8 cellular contexts compared by ENCODE assay signal in genomic region chr9:130433168-130433946, GRCh38. TPM values are rescaled to one million over a fixed set of nuclear protein-coding genes. Genes with fewer than 3 reads are reported as not detected.
DNase-seq lines count a peak whose midpoint lies in the region; ATAC-seq and TF ChIP-seq lines count a peak whose summit lies in the region.

No MANE protein-coding gene starts in this region.

- H3K4me3 Mint-ChIP-seq in endodermal cell (peak overlapping the region; percentile 46), naive B cell (peak overlapping the region in 3 of 8 donors; percentile 4 to 49 (median 27)), type B pancreatic cell (peak overlapping the region; percentile 58)

- peaks cover 29% of the 10 kb centered on the region for H3K27me3 ChIP-seq in endodermal cell (ENCODE audit: control insufficient read depth, insufficient read depth, low read length, poor library complexity, severe bottlenecking)

- no peaks in the 10 kb centered on the region for H3K4me1 Mint-ChIP-seq in endodermal cell
- peaks cover 5 to 8% (median 7%) of the 10 kb centered on the region in 3 donors for H3K4me1 Mint-ChIP-seq in naive B cell
- peaks cover 5% of the 10 kb centered on the region for H3K4me1 Mint-ChIP-seq in type B pancreatic cell (ENCODE audit: unreplicated experiment)

- H3K36me3 Mint-ChIP-seq in endodermal cell (ENCODE audit: low read depth) (no peaks in the 10 kb centered on the region), naive B cell (peaks cover 0 to 14% of the 10 kb centered on the region in 2 donors), type B pancreatic cell (no peaks in the 10 kb centered on the region)

- WGBS in endodermal cell (ENCODE audit: insufficient coverage in 1 of 2, insufficient read length in 1 of 2), 2 experiments = 8 to 9% methylated on average over 24 to 92 of the region's 92 CpGs

- no peaks in the 10 kb centered on the region for H3K36me3 ChIP-seq in endodermal cell (ENCODE audit: control insufficient read depth, insufficient read depth, low read length)

- H3K9me3 ChIP-seq in endodermal cell (ENCODE audit: control insufficient read depth, low read length) = no peaks in the 10 kb centered on the region

- peaks cover 10% of the 10 kb centered on the region for H3K9me3 Mint-ChIP-seq in endodermal cell
- H3K9me3 Mint-ChIP-seq in naive B cell = peaks cover 0 to 10% (median 5%) of the 10 kb centered on the region in 7 donors
- no peaks in the 10 kb centered on the region for H3K9me3 Mint-ChIP-seq in type B pancreatic cell

- no peak overlapping the region for H3K9ac ChIP-seq in endodermal cell (ENCODE audit: extremely low read depth, low read length, poor library complexity, severe bottlenecking)

- TF ChIP-seq CTCF in endodermal cell (conservative IDR thresholded peaks at IDR 0.05) (peak; percentile 87), type B pancreatic cell (conservative IDR thresholded peaks at IDR 0.05) (peak; percentile 82)

- no peak overlapping the region for H3K27ac ChIP-seq in endodermal cell (ENCODE audit: low read depth, low read length)

- ATAC-seq in SK-N-SH treated with all-trans-retinoic acid at 6 μM for 48 hours (peak; percentile 84), naive B cell (ENCODE audit: low read depth in 2 of 2) (peak; percentile 52 to 55)

- H3K27ac Mint-ChIP-seq in endodermal cell (no peak overlapping the region), naive B cell (no peak overlapping the region), type B pancreatic cell (no peak overlapping the region)

- DNase-seq in activated T-cell treated with anti-CD3 and anti-CD28 coated beads for 24 hours (ENCODE audit: low read depth) = peak; percentile 23
- no peak for DNase-seq in activated T-cell treated with anti-CD3 and anti-CD28 coated beads for 4 hours
- peak; percentile 90 for DNase-seq in endodermal cell
- no peak for DNase-seq in naive B cell
- no peak for DNase-seq in type B pancreatic cell (ENCODE audit: extremely low spot score, unreplicated experiment)
- no peak for DNase-seq in UCSD-AML1 (lab: John Stamatoyannopoulos, UW; ENCODE audit: unreplicated experiment)
- DNase-seq in C1 segment of cervical spinal cord (lab: John Stamatoyannopoulos, UW) = no peak

- peak overlapping the region; percentile 78 for H3K4me3 ChIP-seq in endodermal cell (ENCODE audit: low read length)

- H3K27me3 Mint-ChIP-seq in endodermal cell (ENCODE audit: insufficient read depth) (peaks cover 45% of the 10 kb centered on the region), naive B cell (peaks cover 29 to 78% (median 70%) of the 10 kb centered on the region in 3 donors), type B pancreatic cell (peaks cover 39% of the 10 kb centered on the region)

- no peaks in the 10 kb centered on the region for H3K4me1 ChIP-seq in endodermal cell (ENCODE audit: control insufficient read depth, insufficient read depth, low read length)

TF ChIP-seq in SK-N-SH treated with all-trans-retinoic acid at 6 μM for 48 hours, 23 proteins besides CTCF, POLR2A, EP300 and RAD21:
- TF ChIP-seq ESRRG (CRISPR knock-in tag; IDR thresholded peaks at IDR 0.05) (no peak), RARB (CRISPR knock-in tag; IDR thresholded peaks at IDR 0.05) (no peak), SNAI2 (CRISPR knock-in tag; IDR thresholded peaks at IDR 0.05) (no peak), ISL1 (CRISPR knock-in tag; IDR thresholded peaks at IDR 0.05) (no peak), TOX (CRISPR knock-in tag; IDR thresholded peaks at IDR 0.05; ENCODE audit: borderline replicate concordance) (no peak), ZFP3 (CRISPR knock-in tag; IDR thresholded peaks at IDR 0.05) (no peak), ZNF8 (CRISPR knock-in tag; IDR thresholded peaks at IDR 0.05) (no peak), CREB5 (CRISPR knock-in tag; IDR thresholded peaks at IDR 0.05; ENCODE audit: low read depth) (no peak), GLIS3 (CRISPR knock-in tag; IDR thresholded peaks at IDR 0.05) (no peak), ZFP30 (CRISPR knock-in tag; IDR thresholded peaks at IDR 0.05) (no peak), ARNTL (CRISPR knock-in tag; IDR thresholded peaks at IDR 0.05; ENCODE audit: borderline replicate concordance, low read depth) (no peak), PPARA (CRISPR knock-in tag; IDR thresholded peaks at IDR 0.05; ENCODE audit: borderline replicate concordance) (no peak), TSHZ2 (CRISPR knock-in tag; IDR thresholded peaks at IDR 0.05) (no peak), BACH2 (CRISPR knock-in tag; IDR thresholded peaks at IDR 0.05; ENCODE audit: borderline replicate concordance) (no peak), ZNF565 (CRISPR knock-in tag; conservative IDR thresholded peaks at IDR 0.05; ENCODE audit: low read depth) (no peak), OSR1 (CRISPR knock-in tag; IDR thresholded peaks at IDR 0.05) (no peak), TCF4 (CRISPR knock-in tag; IDR thresholded peaks at IDR 0.05; ENCODE audit: borderline replicate concordance) (no peak), PATZ1 (CRISPR knock-in tag; IDR thresholded peaks at IDR 0.05; ENCODE audit: borderline replicate concordance) (no peak), ZC3H10 (CRISPR knock-in tag; IDR thresholded peaks at IDR 0.05) (no peak)

RNA-seq across cellular contexts. Expression of gene ASS1, which starts 11.4 kb away (rescaled TPM):
- 10 to 100 TPM; 30.9 to 57.2 TPM for total RNA-seq in endodermal cell
- 37.9 TPM for polyA plus RNA-seq in endodermal cell (2013, experiment 1 of 2)
- 30.1 TPM for polyA plus RNA-seq in endodermal cell (2013, experiment 2 of 2)
- polyA plus RNA-seq in naive B cell (ENCODE audit: low read depth in 6 of 6) = not detected
- total RNA-seq in type B pancreatic cell (ENCODE audit: low replicate concordance) = 29.1 and 80.1 TPM in 2 replicates

Comparison
In these comparisons a context has a peak if more than half of its experiments do, and no peak if none do; other contexts are left out.
1. DNase-seq: peak in activated T-cell treated with anti-CD3 and anti-CD28 coated beads for 24 hours (single experiment) and endodermal cell (single experiment); none in activated T-cell treated with anti-CD3 and anti-CD28 coated beads for 4 hours (single experiment), naive B cell (single experiment), type B pancreatic cell (single experiment), UCSD-AML1 (single experiment) and C1 segment of cervical spinal cord (0 of 14).